8 cellular contexts compared by ENCODE assay signal in the genomic region with DNA sequence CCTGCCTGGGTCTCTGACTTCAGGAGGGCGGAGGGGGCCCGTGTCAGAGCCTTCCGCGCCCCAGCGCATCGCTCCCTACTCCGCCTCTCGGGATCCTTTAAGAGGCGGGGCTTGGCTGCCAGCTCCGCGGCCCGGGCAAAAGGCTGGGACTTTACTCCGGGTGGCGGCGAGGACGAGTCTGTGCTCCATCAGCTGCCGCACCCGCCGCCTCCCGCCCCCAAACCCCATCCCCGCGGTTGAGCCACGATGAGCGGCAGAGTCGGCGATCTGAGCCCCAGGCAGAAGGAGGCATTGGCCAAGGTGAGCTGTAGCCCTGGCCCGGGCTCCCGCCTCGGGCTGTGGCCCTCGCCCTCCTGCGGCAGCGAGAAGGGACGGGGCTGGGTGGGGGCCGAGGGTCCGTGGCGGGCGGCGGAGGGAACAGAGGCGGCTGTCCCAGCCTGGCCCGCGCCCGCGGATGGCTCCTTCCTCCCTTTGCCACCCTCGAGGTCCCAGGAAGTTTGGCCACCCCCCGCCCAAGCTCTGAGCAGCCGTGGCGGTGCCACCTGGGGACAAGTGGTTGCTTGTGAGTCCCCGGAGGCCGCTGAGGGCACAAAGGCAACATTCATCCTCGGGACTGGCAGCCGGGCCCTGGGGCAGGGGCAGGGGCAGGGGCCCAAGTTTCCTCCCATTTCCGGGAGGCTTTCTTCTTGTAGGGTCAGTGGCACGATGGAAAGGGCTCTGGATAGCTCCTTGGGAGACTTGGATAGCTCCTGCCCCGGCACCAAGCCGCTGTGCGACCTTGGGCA. TPM values are rescaled to one million over a fixed set of nuclear protein-coding genes. Genes with fewer than 3 reads are reported as not detected.
DNase-seq lines count a peak whose midpoint lies in the region; ATAC-seq and TF ChIP-seq lines count a peak whose summit lies in the region.

TSS of gene SEC14L2 (plus strand) at position 148 of the 785 bp plus-strand sequence. CDS start at position 247, 99 bp downstream.

- no peaks in the 10 kb centered on the region for H3K9me3 ChIP-seq in ovary
- H3K9me3 ChIP-seq in tibial artery, result no peaks in the 10 kb centered on the region

- no peaks in the 10 kb centered on the region for H3K9me3 Mint-ChIP-seq in activated naive CD8-positive, alpha-beta T cell treated with anti-CD3 and anti-CD28 coated beads, Interleukin-2, amount 50 U/mL, for 24 hours

- peak; percentile 88 for ATAC-seq in activated naive CD8-positive, alpha-beta T cell treated with anti-CD3 and anti-CD28 coated beads, Interleukin-2, amount 50 U/mL, for 24 hours
- ATAC-seq in Right ventricle myocardium inferior, result peak; percentile 79
- no peak for ATAC-seq in GM21367 (IDR thresholded peaks at IDR 0.05; ENCODE audit: unreplicated experiment)

- H3K27ac Mint-ChIP-seq in activated naive CD8-positive, alpha-beta T cell treated with anti-CD3 and anti-CD28 coated beads, Interleukin-2, amount 50 U/mL, for 24 hours, result peak within 1 kb of the TSS; percentile 49

- peaks cover 47% of the 10 kb centered on the region for H3K4me1 Mint-ChIP-seq in activated naive CD8-positive, alpha-beta T cell treated with anti-CD3 and anti-CD28 coated beads, Interleukin-2, amount 50 U/mL, for 24 hours

- H3K4me1 ChIP-seq in ovary (ENCODE audit: insufficient read depth), result peaks cover 9% of the 10 kb centered on the region
- H3K4me1 ChIP-seq in tibial artery, result peaks cover 0 to 36% (median 21%) of the 10 kb centered on the region in 4 donors

- intact Hi-C loops in Right ventricle myocardium inferior (cut with DNase I), result loop anchor here (10.0 kb wide), 1 partner anchor 358 kb away; no protein-coding TSS in a partner anchor
- intact Hi-C loops in ovary (cut with DNase I), result loop anchor here in 1 of 4 donors (10.0 kb wide), 1 partner anchor 292 kb away; no protein-coding TSS in a partner anchor
- intact Hi-C loops in tibial artery (cut with DNase I; ENCODE audit: low total_unique reads), result no loop called here

- DNase-seq in AG20443 (ENCODE audit: low spot score) (peak; percentile 88), HFF-Myc (ENCODE audit: extremely low read depth, low read depth) (no peak), SW480 (ENCODE audit: low spot score) (peak; percentile 43), Right ventricle myocardium inferior (ENCODE audit: missing footprints) (peak; percentile 83), ovary (peak; percentile 63 to 75 (median 70)), tibial artery (peak; percentile 70 to 83)
- DNase-seq in activated naive CD8-positive, alpha-beta T cell treated with anti-CD3 and anti-CD28 coated beads, Interleukin-2, amount 50 U/mL, for 24 hours, result peak; percentile 74

- H3K36me3 Mint-ChIP-seq in activated naive CD8-positive, alpha-beta T cell treated with anti-CD3 and anti-CD28 coated beads, Interleukin-2, amount 50 U/mL, for 24 hours (ENCODE audit: low read depth), result peaks cover 1% of the 10 kb centered on the region

- WGBS in ovary, 3 donors, result 1 to 2% (median 1%) methylated on average over 31 to 56 of the region's 56 CpGs

- H3K27me3 Mint-ChIP-seq in activated naive CD8-positive, alpha-beta T cell treated with anti-CD3 and anti-CD28 coated beads, Interleukin-2, amount 50 U/mL, for 24 hours, result no peaks in the 10 kb centered on the region

- H3K27ac ChIP-seq in ovary, result peak within 1 kb of the TSS in 1 of 2 donors; percentile 17
- peak within 1 kb of the TSS; percentile 51 to 56 for H3K27ac ChIP-seq in tibial artery

- peak within 1 kb of the TSS; percentile 60 for H3K4me3 ChIP-seq in HFF-Myc (replicated peaks; ENCODE audit: low read depth, low read length)
- peak within 1 kb of the TSS; percentile 57 for H3K4me3 ChIP-seq in ovary
- peak within 1 kb of the TSS; percentile 50 to 61 for H3K4me3 ChIP-seq in tibial artery

- H3K4me3 Mint-ChIP-seq in activated naive CD8-positive, alpha-beta T cell treated with anti-CD3 and anti-CD28 coated beads, Interleukin-2, amount 50 U/mL, for 24 hours, result peak within 1 kb of the TSS; percentile 84

- H3K36me3 ChIP-seq in ovary (no peaks in the 10 kb centered on the region), tibial artery (no peaks in the 10 kb centered on the region)

- H3K27me3 ChIP-seq in ovary (no peaks in the 10 kb centered on the region), tibial artery (peaks cover 3 to 50% of the 10 kb centered on the region in 2 donors)

- TF ChIP-seq CTCF in HFF-Myc (IDR thresholded peaks at IDR 0.05; ENCODE audit: low read depth, low read length, missing control alignments), result no peak
- no peak for TF ChIP-seq CTCF in ovary (IDR thresholded peaks at IDR 0.05)
- no peak for TF ChIP-seq CTCF in tibial artery (IDR thresholded peaks at IDR 0.05)

- no peak for TF ChIP-seq EP300 in ovary (IDR thresholded peaks at IDR 0.05)

- TF ChIP-seq POLR2A in ovary (IDR thresholded peaks at IDR 0.05), result peak; percentile 12

RNA-seq across cellular contexts. Expression of gene SEC14L2, which starts in this region (rescaled TPM):
- total RNA-seq in Right ventricle myocardium inferior (0.65 TPM), ovary (10 to 100 TPM in 3 of 7 donors, 1 to 10 TPM in 4; 3.0 to 14.3 (median 9.0) TPM)
- polyA plus RNA-seq in ovary, result 1 to 10 TPM; 2.5 to 8.2 TPM

Comparison
In these comparisons a context has a peak if more than half of its experiments do, and no peak if none do; other contexts are left out.
1. Peak in DNase-seq and ATAC-seq in Right ventricle myocardium inferior; RNA of the gene not detected or under 1 TPM.